15 cellular contexts compared by ENCODE assay signal in genomic region chr18:44156816-44157215, GRCh38.
A peak's percentile ranks its signal among the peaks of the same experiment; 100 is the strongest.
DNase-seq lines count a peak whose midpoint lies in the region; ATAC-seq and TF ChIP-seq lines count a peak whose summit lies in the region.
"Had no signal": no experiment of that assay in that cellular context is flagged by ENCODE, and none has a peak within 500 bp of the region (broad histone marks: within the 10 kb centered on the region; RNA-seq: fewer than 3 reads in every experiment).

No MANE protein-coding gene starts in this region.

- DNase-seq in Right ventricle myocardium inferior (ENCODE audit: missing footprints) (no peak), cardiac septum (ENCODE audit: low spot score) (no peak), NCI-H69 (lab: John Stamatoyannopoulos, UW) (peak; percentile 79), head of caudate nucleus (no peak), HuH-7 (ENCODE audit: low spot score) (no peak)
- DNase-seq: AML-193; Caco-2; Calu3; CD4-positive, alpha-beta T cell; CD8-positive, alpha-beta T cell; DMS79 treated with DMSO at 0.1 percent for 48 hours; GF-D8 had no signal

- no peaks in the 10 kb centered on the region for H3K36me3 Mint-ChIP-seq in nephron (ENCODE audit: low read depth)
- H3K36me3 Mint-ChIP-seq: CD8-positive, alpha-beta T cell had no signal

- H3K9me3 Mint-ChIP-seq in nephron: peaks cover 7% of the 10 kb centered on the region

- peak; percentile 23 for ATAC-seq in Right ventricle myocardium inferior
- ATAC-seq: A549; CD8-positive, alpha-beta T cell had no signal

- peaks cover 28% of the 10 kb centered on the region for H3K4me1 Mint-ChIP-seq in nephron
- H3K4me1 Mint-ChIP-seq: B cell had no signal

- intact Hi-C loops in Right ventricle myocardium inferior (cut with DNase I): no loop called here
- intact Hi-C loops in cardiac septum (cut with DNase I): no loop called here
- intact Hi-C loops in head of caudate nucleus (cut with DNase I): no loop called here

- H3K27ac Mint-ChIP-seq in nephron: peak overlapping the region; percentile 36 to 96 (median 85)
- H3K27ac Mint-ChIP-seq: B cell; CD4-positive, alpha-beta T cell; CD8-positive, alpha-beta T cell had no signal

- no peak for TF ChIP-seq CTCF in nephron (IDR thresholded peaks at IDR 0.05; ENCODE audit: unreplicated experiment in 3 of 3)

- no peaks in the 10 kb centered on the region for H3K27me3 Mint-ChIP-seq in nephron (ENCODE audit: low read depth)
- H3K27me3 Mint-ChIP-seq: B cell; CD4-positive, alpha-beta T cell had no signal

- no peak overlapping the region for H3K4me3 Mint-ChIP-seq in nephron
- H3K4me3 Mint-ChIP-seq: B cell; CD4-positive, alpha-beta T cell; CD8-positive, alpha-beta T cell had no signal
